ENCODE assay signal across 21 cellular contexts in the genomic region with DNA sequence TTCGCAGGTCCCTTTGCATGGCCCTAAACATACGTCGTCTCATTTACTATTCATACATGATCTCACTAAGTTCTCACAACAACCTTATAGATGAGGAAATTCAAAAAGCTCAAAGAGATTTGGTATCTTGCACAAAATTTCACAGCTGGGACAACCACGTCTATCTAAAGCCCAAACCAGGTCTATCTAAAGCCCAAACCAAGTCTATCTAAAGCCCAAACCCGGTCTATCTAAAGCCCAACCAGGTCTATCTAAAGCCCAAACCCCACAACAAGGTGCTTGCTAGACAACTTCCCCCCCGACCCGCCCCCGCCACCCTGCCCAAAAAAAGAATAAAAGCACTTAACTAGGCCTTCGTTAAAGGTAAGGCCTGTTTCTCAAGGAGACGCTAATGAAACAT.
"Had no signal": no experiment of that assay in that cellular context is flagged by ENCODE, and none has a peak within 500 bp of the region (broad histone marks: within the 10 kb centered on the region; RNA-seq: fewer than 3 reads in every experiment).

No MANE protein-coding gene starts in this region.

- H3K27me3 ChIP-seq: dorsolateral prefrontal cortex, heart left ventricle, right atrium auricular region, sigmoid colon, transverse colon had no signal

- DNase-seq: dorsolateral prefrontal cortex; effector CD8-positive, alpha-beta T cell; heart left ventricle; hypothalamus; kidney glomerular epithelial cell; mesendoderm; naive B cell; posterior cingulate gyrus; sigmoid colon; stimulated activated CD4-positive, alpha-beta T cell treated with anti-CD3 and anti-CD28 coated beads, Interleukin-2, amount 100 ng/mL, for 24 hours; stimulated activated CD4-positive, alpha-beta T cell treated with anti-CD3 and anti-CD28 coated beads, Interleukin-4, amount 100 ng/mL, for 4 hours; stimulated activated naive B cell treated with anti-CD40 and anti-IgM and Interleukin-4, amounts not matched to agents 10 μg/mL and 1 μg/mL and 100 μg/mL, for 72 hours; stimulated activated naive CD8-positive, alpha-beta T cell treated with anti-CD3 and anti-CD28 coated beads, Interleukin-15, amount 100 ng/mL, for 72 hours; transverse colon had no signal

- H3K4me1 ChIP-seq: sigmoid colon, transverse colon had no signal

- FAIRE-seq: frontal cortex, islet of Langerhans had no signal

- H3K4me3 ChIP-seq: coronary artery, dorsolateral prefrontal cortex, heart left ventricle, right atrium auricular region, sigmoid colon, skin epidermis, thoracic aorta, transverse colon had no signal

- H3K9me3 ChIP-seq: heart left ventricle, right atrium auricular region, sigmoid colon, thoracic aorta, transverse colon had no signal

- H3K27ac ChIP-seq: coronary artery, right atrium auricular region, sigmoid colon, skin epidermis, thoracic aorta had no signal

- ATAC-seq: esophagus mucosa; heart left ventricle; stimulated activated naive B cell treated with anti-CD40 and anti-IgM and Interleukin-4, amounts not matched to agents 10 μg/mL and 1 μg/mL and 100 μg/mL, for 72 hours had no signal
